ENCODE assay signal across 12 cellular contexts in genomic region chr5:52987711-52988329, GRCh38. TPM values are rescaled to one million over a fixed set of nuclear protein-coding genes. Genes with fewer than 3 reads are reported as not detected.
A peak's percentile ranks its signal among the peaks of the same experiment; 100 is the strongest.
DNase-seq lines count a peak whose midpoint lies in the region; ATAC-seq and TF ChIP-seq lines count a peak whose summit lies in the region.
"Had no signal": no experiment of that assay in that cellular context is flagged by ENCODE, and none has a peak within 500 bp of the region (broad histone marks: within the 10 kb centered on the region; RNA-seq: fewer than 3 reads in every experiment).

No MANE protein-coding gene starts in this region.

- H3K4me1 ChIP-seq in adrenal gland (replicated peaks in 1 of 2) (peaks cover 12 to 19% of the 10 kb centered on the region in 2 donors), lung (ENCODE audit: control insufficient read depth in 2 of 2, insufficient read depth in 2 of 2, low read length in 2 of 2) (peaks cover 0 to 8% of the 10 kb centered on the region in 2 donors)

- H3K4me3 ChIP-seq in adrenal gland (no peak overlapping the region), lung (no peak overlapping the region)

- H3K9me3 ChIP-seq in adrenal gland (replicated peaks in 1 of 3), result no peaks in the 10 kb centered on the region
- H3K9me3 ChIP-seq in lung (ENCODE audit: control insufficient read depth in 2 of 2, insufficient read depth in 1 of 2, low read length in 1 of 2), result no peaks in the 10 kb centered on the region
- H3K9me3 ChIP-seq: ascending aorta had no signal

- intact Hi-C loops in adrenal gland (cut with DNase I), result no loop called here

- TF ChIP-seq POLR2A in adrenal gland (IDR thresholded peaks at IDR 0.05), result no peak

- TF ChIP-seq CTCF in adrenal gland (IDR thresholded peaks at IDR 0.05), result no peak
- TF ChIP-seq CTCF in lung (IDR thresholded peaks at IDR 0.05; ENCODE audit: control extremely low read depth, extremely low read depth), result no peak

- DNase-seq in ACHN (peak; percentile 13), HK-2 (ENCODE audit: unreplicated experiment) (peak; percentile 3), adrenal gland (no peak), lung (ENCODE audit: low spot score) (peak; percentile 39), AG08395 (ENCODE audit: low spot score) (no peak), NCI-H748 treated with DMSO at 0.1 percent for 48 hours (lab: John Stamatoyannopoulos, UW) (no peak)
- DNase-seq in activated effector memory CD4-positive, alpha-beta T cell treated with anti-CD3 and anti-CD28 coated beads, Interleukin-2, amount 50 U/mL, for 16 hours, result no peak
- DNase-seq: GOT3 had no signal

- H3K36me3 ChIP-seq in adrenal gland (replicated peaks in 1 of 2), result no peaks in the 10 kb centered on the region
- no peaks in the 10 kb centered on the region for H3K36me3 ChIP-seq in lung (ENCODE audit: control insufficient read depth in 2 of 2, insufficient read depth in 2 of 2, low read length in 2 of 2)
- H3K36me3 ChIP-seq: ascending aorta had no signal

- H3K27me3 ChIP-seq in adrenal gland (no peaks in the 10 kb centered on the region), lung (ENCODE audit: control insufficient read depth, insufficient read depth) (no peaks in the 10 kb centered on the region)
- H3K27me3 ChIP-seq: ascending aorta had no signal

- ATAC-seq in lung (ENCODE audit: insufficient read depth, low FRiP score), result peak; percentile 31
- no peak for ATAC-seq in GM21515 (IDR thresholded peaks at IDR 0.05; ENCODE audit: unreplicated experiment)

- 27 to 53% (median 34%) methylated on average over 4 of the region's 4 CpGs for WGBS in adrenal gland, 4 donors
- WGBS in lung, 2 donors, result 39% methylated on average over 4 of the region's 4 CpGs

- H3K27ac ChIP-seq in adrenal gland (peak overlapping the region in 3 of 5 donors; percentile 3 to 71 (median 70)), lung (ENCODE audit: low read depth in 1 of 2, low read length in 1 of 2) (no peak overlapping the region)
- H3K27ac ChIP-seq: KMS-11, SK-N-MC had no signal

- in situ Hi-C loops in ACHN (cut with HindIII; ENCODE audit: low pct_ligation_motif_present, low pct_unique_long_range_greater_than_20kb, low sequenced_read_pairs), result no loop called here

RNA-seq across cellular contexts. Expression of gene ITGA2, which starts 1.3 kb away (rescaled TPM):
- total RNA-seq in adrenal gland, result 100 to 1,000 TPM in 1 of 8 donors, 10 to 100 TPM in 7; 16.9 to 127 (median 21.8) TPM
- 10 to 100 TPM in 1 of 3 donors, 1 to 10 TPM in 2; 1.8 to 14.5 (median 2.3) TPM for polyA plus RNA-seq in adrenal gland
- total RNA-seq in lung, result 10 to 100 TPM; 22.3 to 36.1 TPM
- polyA plus RNA-seq in lung, result 10 to 100 TPM in 1 of 2 donors, 1 to 10 TPM in 1; 2.0 to 16.1 TPM

Comparison
In these comparisons a context has a peak if more than half of its experiments do, and no peak if none do; other contexts are left out.
1. DNase-seq: peak in ACHN (single experiment), HK-2 (single experiment) and lung (single experiment); none in adrenal gland (0 of 7), AG08395 (single experiment), NCI-H748 treated with DMSO at 0.1 percent for 48 hours (single experiment) and activated effector memory CD4-positive, alpha-beta T cell treated with anti-CD3 and anti-CD28 coated beads, Interleukin-2, amount 50 U/mL, for 16 hours (single experiment).
2. H3K27ac ChIP-seq: peak in adrenal gland (3 of 5); none in lung (0 of 2).